ENCODE assay signal across 27 cellular contexts in genomic region chr1:168949672-168950071, GRCh38.
"Had no signal": no experiment of that assay in that cellular context is flagged by ENCODE, and none has a peak within 500 bp of the region (broad histone marks: within the 10 kb centered on the region; RNA-seq: fewer than 3 reads in every experiment).

No MANE protein-coding gene starts in this region.

- H3K4me2 ChIP-seq: neural progenitor cell had no signal

- H3K36me3 ChIP-seq: neural progenitor cell, ovary, right lobe of liver, sigmoid colon, stomach, tibial artery, transverse colon, upper lobe of right lung, uterus had no signal

- H3K9me3 ChIP-seq: ovary, psoas muscle, right lobe of liver, sigmoid colon, stomach, tibial artery, transverse colon, upper lobe of right lung, uterus had no signal

- H3K27ac ChIP-seq: neural progenitor cell, ovary, parathyroid adenoma, psoas muscle, right lobe of liver, sigmoid colon, stomach, tibial artery, transverse colon, upper lobe of right lung, uterus had no signal

- H2AFZ ChIP-seq: neural progenitor cell, parathyroid adenoma had no signal

- H3K9ac ChIP-seq: neural progenitor cell, parathyroid adenoma had no signal

- DNase-seq: natural killer cell; occipital lobe; ovary; posterior cingulate gyrus; psoas muscle; right cardiac atrium; right lobe of liver; sigmoid colon; small intestine; stimulated activated CD4-positive, alpha-beta T cell treated with anti-CD3 and anti-CD28 coated beads, Interleukin-15, amount 100 ng/mL, for 24 hours; stimulated activated CD4-positive, alpha-beta T cell treated with anti-CD3 and anti-CD28 coated beads, Interleukin-2, amount 100 ng/mL, for 24 hours; stimulated activated CD4-positive, alpha-beta T cell treated with anti-CD3 and anti-CD28 coated beads, Interleukin-2, amount 100 ng/mL, for 48 hours; stimulated activated CD4-positive, alpha-beta T cell treated with anti-CD3 and anti-CD28 coated beads, Interleukin-4, amount 100 ng/mL, for 24 hours; stimulated activated naive B cell treated with anti-CD40 and anti-IgM and Interleukin-4, amounts not matched to agents 10 μg/mL and 1 μg/mL and 100 μg/mL, for 72 hours; stimulated activated naive CD4-positive, alpha-beta T cell treated with Interleukin-2 at 50 U/mL for 16 hours; stomach; tibial artery; transverse colon; upper lobe of right lung; uterus had no signal

- H3K9me3 Mint-ChIP-seq: natural killer cell; nephron; neural progenitor cell; stimulated activated effector memory CD8-positive, alpha-beta T cell treated with anti-CD3 and anti-CD28 coated beads, Interleukin-12 subunit alpha, Interleukin-12 subunit beta, amount 100 ng/mL, for 72 hours; stimulated activated naive CD8-positive, alpha-beta T cell treated with anti-CD3 and anti-CD28 coated beads, Interleukin-15, Interleukin-2, amounts not matched to agents 100 ng/mL and 50 ng/mL, for 24 hours; type B pancreatic cell had no signal

- H3K36me3 Mint-ChIP-seq: natural killer cell; neural progenitor cell; stimulated activated effector memory CD8-positive, alpha-beta T cell treated with anti-CD3 and anti-CD28 coated beads, Interleukin-12 subunit alpha, Interleukin-12 subunit beta, amount 100 ng/mL, for 72 hours; stimulated activated naive B cell treated with anti-CD40 and anti-IgM and Interleukin-4, amounts not matched to agents 10 μg/mL and 1 μg/mL and 100 μg/mL, for 72 hours; type B pancreatic cell had no signal

- H3K4me3 Mint-ChIP-seq: natural killer cell; nephron; neural progenitor cell; stimulated activated effector memory CD8-positive, alpha-beta T cell treated with anti-CD3 and anti-CD28 coated beads, Interleukin-12 subunit alpha, Interleukin-12 subunit beta, amount 100 ng/mL, for 72 hours; stimulated activated naive B cell treated with anti-CD40 and anti-IgM and Interleukin-4, amounts not matched to agents 10 μg/mL and 1 μg/mL and 100 μg/mL, for 72 hours; stimulated activated naive CD8-positive, alpha-beta T cell treated with anti-CD3 and anti-CD28 coated beads, Interleukin-15, Interleukin-2, amounts not matched to agents 100 ng/mL and 50 ng/mL, for 24 hours; type B pancreatic cell had no signal

- H3K4me3 ChIP-seq: neural progenitor cell, ovary, psoas muscle, right lobe of liver, sigmoid colon, stomach, tibial artery, transverse colon, upper lobe of right lung, uterus had no signal

- H3K4me1 ChIP-seq: neural progenitor cell, parathyroid adenoma, uterus had no signal

- ATAC-seq: natural killer cell; psoas muscle; right cardiac atrium; right lobe of liver; stimulated activated effector memory CD8-positive, alpha-beta T cell treated with anti-CD3 and anti-CD28 coated beads, Interleukin-12 subunit alpha, Interleukin-12 subunit beta, amount 100 ng/mL, for 72 hours; stimulated activated naive B cell treated with anti-CD40 and anti-IgM and Interleukin-4, amounts not matched to agents 10 μg/mL and 1 μg/mL and 100 μg/mL, for 72 hours; upper lobe of right lung had no signal

- H3K4me1 Mint-ChIP-seq: natural killer cell; neural progenitor cell; stimulated activated effector memory CD8-positive, alpha-beta T cell treated with anti-CD3 and anti-CD28 coated beads, Interleukin-12 subunit alpha, Interleukin-12 subunit beta, amount 100 ng/mL, for 72 hours; stimulated activated naive B cell treated with anti-CD40 and anti-IgM and Interleukin-4, amounts not matched to agents 10 μg/mL and 1 μg/mL and 100 μg/mL, for 72 hours had no signal

- H3K27me3 ChIP-seq: neural progenitor cell, ovary, right lobe of liver, sigmoid colon, stomach, tibial artery, transverse colon, upper lobe of right lung, uterus had no signal

- H3K27me3 Mint-ChIP-seq: progenitor cell of endocrine pancreas, type B pancreatic cell had no signal

- FAIRE-seq: small intestine had no signal

- H3K27ac Mint-ChIP-seq: natural killer cell; neural progenitor cell; progenitor cell of endocrine pancreas; stimulated activated effector memory CD8-positive, alpha-beta T cell treated with anti-CD3 and anti-CD28 coated beads, Interleukin-12 subunit alpha, Interleukin-12 subunit beta, amount 100 ng/mL, for 72 hours; stimulated activated naive B cell treated with anti-CD40 and anti-IgM and Interleukin-4, amounts not matched to agents 10 μg/mL and 1 μg/mL and 100 μg/mL, for 72 hours; stimulated activated naive CD8-positive, alpha-beta T cell treated with anti-CD3 and anti-CD28 coated beads, Interleukin-15, Interleukin-2, amounts not matched to agents 100 ng/mL and 50 ng/mL, for 24 hours; type B pancreatic cell had no signal

- H3K79me2 ChIP-seq: parathyroid adenoma had no signal
